In the genomic region with DNA sequence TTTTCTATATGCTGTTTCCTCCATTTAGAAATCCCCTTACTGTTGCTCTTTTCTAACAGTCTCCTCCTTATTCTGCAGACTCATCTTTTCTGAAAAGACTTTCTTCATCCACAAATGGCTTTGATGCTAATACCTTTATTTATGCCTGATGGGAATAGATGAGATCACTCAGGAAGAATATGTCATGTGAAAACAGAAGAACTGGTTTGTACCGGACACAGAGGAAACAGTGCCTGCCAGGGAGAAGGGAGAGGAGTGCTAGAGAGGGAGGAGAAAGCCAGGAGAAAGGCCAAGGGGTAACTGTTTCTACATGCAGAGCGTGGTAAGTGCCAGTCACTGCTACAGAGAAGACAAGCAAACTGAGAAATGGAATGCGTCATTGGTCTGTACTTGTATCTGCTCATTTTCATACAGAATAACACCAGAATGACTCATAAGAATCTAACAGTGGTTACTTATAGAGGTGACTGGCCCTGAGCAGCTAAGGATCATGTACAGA, we compare ENCODE assay signal across 1 cellular context.
TF ChIP-seq lines count a peak whose summit lies in the region.

No MANE protein-coding gene starts in this region.

TF ChIP-seq in HEK293, 187 proteins besides CTCF, POLR2A, EP300 and RAD21 (continued from another document):
- TF ChIP-seq, protein P1, sequence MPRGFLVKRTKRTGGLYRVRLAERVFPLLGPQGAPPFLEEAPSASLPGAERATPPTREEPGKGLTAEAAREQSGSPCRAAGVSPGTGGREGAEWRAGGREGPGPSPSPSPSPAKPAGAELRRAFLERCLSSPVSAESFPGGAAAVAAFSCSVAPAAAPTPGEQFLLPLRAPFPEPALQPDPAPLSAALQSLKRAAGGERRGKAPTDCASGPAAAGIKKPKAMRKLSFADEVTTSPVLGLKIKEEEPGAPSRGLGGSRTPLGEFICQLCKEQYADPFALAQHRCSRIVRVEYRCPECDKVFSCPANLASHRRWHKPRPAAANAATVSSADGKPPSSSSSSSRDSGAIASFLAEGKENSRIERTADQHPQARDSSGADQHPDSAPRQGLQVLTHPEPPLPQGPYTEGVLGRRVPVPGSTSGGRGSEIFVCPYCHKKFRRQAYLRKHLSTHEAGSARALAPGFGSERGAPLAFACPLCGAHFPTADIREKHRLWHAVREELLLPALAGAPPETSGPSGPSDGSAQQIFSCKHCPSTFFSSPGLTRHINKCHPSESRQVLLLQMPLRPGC (tag by site-specific recombination; IDR thresholded peaks at IDR 0.05) = peak; percentile 87
- TF ChIP-seq ZBTB20 (tag by site-specific recombination; IDR thresholded peaks at IDR 0.05) (no peak), ZNF324 (tag by site-specific recombination; IDR thresholded peaks at IDR 0.05) (0 out of 2 replicates have a peak, but pooled peaks have one; percentile 37), ZNF560 (tag by site-specific recombination; IDR thresholded peaks at IDR 0.05; ENCODE audit: borderline replicate concordance) (no peak), ZNF629 (tag by site-specific recombination; IDR thresholded peaks at IDR 0.05) (peak; percentile 94), ZNF394 (tag by site-specific recombination; IDR thresholded peaks at IDR 0.05; ENCODE audit: borderline replicate concordance) (peak; percentile 61; the same call in 1 of the 2 replicates), ZBTB21 (tag by site-specific recombination; IDR thresholded peaks at IDR 0.05) (peak; percentile 74), SP2 (tag by site-specific recombination; IDR thresholded peaks at IDR 0.05) (peak; percentile 46), ZNF660 (tag by site-specific recombination; IDR thresholded peaks at IDR 0.05) (peak; percentile 75; the same call in 1 of the 2 replicates), ZBTB17 (tag by site-specific recombination; IDR thresholded peaks at IDR 0.05) (0 out of 2 replicates have a peak, but pooled peaks have one; percentile 54), ZNF146 (tag by site-specific recombination; IDR thresholded peaks at IDR 0.05) (0 out of 2 replicates have a peak, but pooled peaks have one; percentile 73), SCRT2 (tag by site-specific recombination; IDR thresholded peaks at IDR 0.05) (peak; percentile 33), ZXDB (tag by site-specific recombination; IDR thresholded peaks at IDR 0.05) (peak; percentile 64; the same call in 1 of the 2 replicates), SP7 (tag by site-specific recombination; IDR thresholded peaks at IDR 0.05) (peak; percentile 89), ZFP69B (tag by site-specific recombination; IDR thresholded peaks at IDR 0.05) (0 out of 2 replicates have a peak, but pooled peaks have one; percentile 13), ZNF19 (tag by site-specific recombination; IDR thresholded peaks at IDR 0.05; ENCODE audit: low read depth) (no peak), ZNF843 (tag by site-specific recombination; IDR thresholded peaks at IDR 0.05) (0 out of 2 replicates have a peak, but pooled peaks have one; percentile 41), WT1 (tag by site-specific recombination; IDR thresholded peaks at IDR 0.05) (peak; percentile 87), ZNF48 (tag by site-specific recombination; IDR thresholded peaks at IDR 0.05) (no peak), IKZF3 (tag by site-specific recombination; IDR thresholded peaks at IDR 0.05) (0 out of 2 replicates have a peak, but pooled peaks have one; percentile 34), ZNF184 (tag by site-specific recombination; IDR thresholded peaks at IDR 0.05) (0 out of 2 replicates have a peak, but pooled peaks have one; percentile 33), ZFP37 (tag by site-specific recombination; IDR thresholded peaks at IDR 0.05) (peak; percentile 64; the same call in 1 of the 2 replicates), TRIM28 (IDR thresholded peaks at IDR 0.05; ENCODE audit: borderline replicate concordance, low read length) (peak; percentile 29; the same call in 1 of the 2 replicates), ZNF416 (tag by site-specific recombination; IDR thresholded peaks at IDR 0.05) (no peak)
- TF ChIP-seq, protein P2, sequence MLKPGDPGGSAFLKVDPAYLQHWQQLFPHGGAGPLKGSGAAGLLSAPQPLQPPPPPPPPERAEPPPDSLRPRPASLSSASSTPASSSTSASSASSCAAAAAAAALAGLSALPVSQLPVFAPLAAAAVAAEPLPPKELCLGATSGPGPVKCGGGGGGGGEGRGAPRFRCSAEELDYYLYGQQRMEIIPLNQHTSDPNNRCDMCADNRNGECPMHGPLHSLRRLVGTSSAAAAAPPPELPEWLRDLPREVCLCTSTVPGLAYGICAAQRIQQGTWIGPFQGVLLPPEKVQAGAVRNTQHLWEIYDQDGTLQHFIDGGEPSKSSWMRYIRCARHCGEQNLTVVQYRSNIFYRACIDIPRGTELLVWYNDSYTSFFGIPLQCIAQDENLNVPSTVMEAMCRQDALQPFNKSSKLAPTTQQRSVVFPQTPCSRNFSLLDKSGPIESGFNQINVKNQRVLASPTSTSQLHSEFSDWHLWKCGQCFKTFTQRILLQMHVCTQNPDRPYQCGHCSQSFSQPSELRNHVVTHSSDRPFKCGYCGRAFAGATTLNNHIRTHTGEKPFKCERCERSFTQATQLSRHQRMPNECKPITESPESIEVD (tag by site-specific recombination; IDR thresholded peaks at IDR 0.05) = no peak
- TF ChIP-seq, protein P3, sequence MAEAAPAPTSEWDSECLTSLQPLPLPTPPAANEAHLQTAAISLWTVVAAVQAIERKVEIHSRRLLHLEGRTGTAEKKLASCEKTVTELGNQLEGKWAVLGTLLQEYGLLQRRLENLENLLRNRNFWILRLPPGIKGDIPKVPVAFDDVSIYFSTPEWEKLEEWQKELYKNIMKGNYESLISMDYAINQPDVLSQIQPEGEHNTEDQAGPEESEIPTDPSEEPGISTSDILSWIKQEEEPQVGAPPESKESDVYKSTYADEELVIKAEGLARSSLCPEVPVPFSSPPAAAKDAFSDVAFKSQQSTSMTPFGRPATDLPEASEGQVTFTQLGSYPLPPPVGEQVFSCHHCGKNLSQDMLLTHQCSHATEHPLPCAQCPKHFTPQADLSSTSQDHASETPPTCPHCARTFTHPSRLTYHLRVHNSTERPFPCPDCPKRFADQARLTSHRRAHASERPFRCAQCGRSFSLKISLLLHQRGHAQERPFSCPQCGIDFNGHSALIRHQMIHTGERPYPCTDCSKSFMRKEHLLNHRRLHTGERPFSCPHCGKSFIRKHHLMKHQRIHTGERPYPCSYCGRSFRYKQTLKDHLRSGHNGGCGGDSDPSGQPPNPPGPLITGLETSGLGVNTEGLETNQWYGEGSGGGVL (tag by site-specific recombination; IDR thresholded peaks at IDR 0.05) = peak; percentile 84
- TF ChIP-seq, protein P4, sequence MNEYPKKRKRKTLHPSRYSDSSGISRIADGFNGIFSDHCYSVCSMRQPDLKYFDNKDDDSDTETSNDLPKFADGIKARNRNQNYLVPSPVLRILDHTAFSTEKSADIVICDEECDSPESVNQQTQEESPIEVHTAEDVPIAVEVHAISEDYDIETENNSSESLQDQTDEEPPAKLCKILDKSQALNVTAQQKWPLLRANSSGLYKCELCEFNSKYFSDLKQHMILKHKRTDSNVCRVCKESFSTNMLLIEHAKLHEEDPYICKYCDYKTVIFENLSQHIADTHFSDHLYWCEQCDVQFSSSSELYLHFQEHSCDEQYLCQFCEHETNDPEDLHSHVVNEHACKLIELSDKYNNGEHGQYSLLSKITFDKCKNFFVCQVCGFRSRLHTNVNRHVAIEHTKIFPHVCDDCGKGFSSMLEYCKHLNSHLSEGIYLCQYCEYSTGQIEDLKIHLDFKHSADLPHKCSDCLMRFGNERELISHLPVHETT (tag by site-specific recombination; IDR thresholded peaks at IDR 0.05) = peak; percentile 37; the same call in 1 of the 2 replicates
- TF ChIP-seq, protein P5, sequence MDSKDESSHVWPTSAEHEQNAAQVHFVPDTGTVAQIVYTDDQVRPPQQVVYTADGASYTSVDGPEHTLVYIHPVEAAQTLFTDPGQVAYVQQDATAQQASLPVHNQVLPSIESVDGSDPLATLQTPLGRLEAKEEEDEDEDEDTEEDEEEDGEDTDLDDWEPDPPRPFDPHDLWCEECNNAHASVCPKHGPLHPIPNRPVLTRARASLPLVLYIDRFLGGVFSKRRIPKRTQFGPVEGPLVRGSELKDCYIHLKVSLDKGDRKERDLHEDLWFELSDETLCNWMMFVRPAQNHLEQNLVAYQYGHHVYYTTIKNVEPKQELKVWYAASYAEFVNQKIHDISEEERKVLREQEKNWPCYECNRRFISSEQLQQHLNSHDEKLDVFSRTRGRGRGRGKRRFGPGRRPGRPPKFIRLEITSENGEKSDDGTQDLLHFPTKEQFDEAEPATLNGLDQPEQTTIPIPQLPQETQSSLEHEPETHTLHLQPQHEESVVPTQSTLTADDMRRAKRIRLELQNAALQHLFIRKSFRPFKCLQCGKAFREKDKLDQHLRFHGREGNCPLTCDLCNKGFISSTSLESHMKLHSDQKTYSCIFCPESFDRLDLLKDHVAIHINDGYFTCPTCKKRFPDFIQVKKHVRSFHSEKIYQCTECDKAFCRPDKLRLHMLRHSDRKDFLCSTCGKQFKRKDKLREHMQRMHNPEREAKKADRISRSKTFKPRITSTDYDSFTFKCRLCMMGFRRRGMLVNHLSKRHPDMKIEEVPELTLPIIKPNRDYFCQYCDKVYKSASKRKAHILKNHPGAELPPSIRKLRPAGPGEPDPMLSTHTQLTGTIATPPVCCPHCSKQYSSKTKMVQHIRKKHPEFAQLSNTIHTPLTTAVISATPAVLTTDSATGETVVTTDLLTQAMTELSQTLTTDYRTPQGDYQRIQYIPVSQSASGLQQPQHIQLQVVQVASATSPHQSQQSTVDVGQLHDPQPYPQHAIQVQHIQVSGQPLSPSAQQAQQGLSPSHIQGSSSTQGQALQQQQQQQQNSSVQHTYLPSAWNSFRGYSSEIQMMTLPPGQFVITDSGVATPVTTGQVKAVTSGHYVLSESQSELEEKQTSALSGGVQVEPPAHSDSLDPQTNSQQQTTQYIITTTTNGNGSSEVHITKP (tag by site-specific recombination; IDR thresholded peaks at IDR 0.05) = peak; percentile 71
- TF ChIP-seq, protein P6, sequence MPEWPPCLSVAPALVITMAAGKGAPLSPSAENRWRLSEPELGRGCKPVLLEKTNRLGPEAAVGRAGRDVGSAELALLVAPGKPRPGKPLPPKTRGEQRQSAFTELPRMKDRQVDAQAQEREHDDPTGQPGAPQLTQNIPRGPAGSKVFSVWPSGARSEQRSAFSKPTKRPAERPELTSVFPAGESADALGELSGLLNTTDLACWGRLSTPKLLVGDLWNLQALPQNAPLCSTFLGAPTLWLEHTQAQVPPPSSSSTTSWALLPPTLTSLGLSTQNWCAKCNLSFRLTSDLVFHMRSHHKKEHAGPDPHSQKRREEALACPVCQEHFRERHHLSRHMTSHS (tag by site-specific recombination; IDR thresholded peaks at IDR 0.05) = no peak
- TF ChIP-seq, protein P7, sequence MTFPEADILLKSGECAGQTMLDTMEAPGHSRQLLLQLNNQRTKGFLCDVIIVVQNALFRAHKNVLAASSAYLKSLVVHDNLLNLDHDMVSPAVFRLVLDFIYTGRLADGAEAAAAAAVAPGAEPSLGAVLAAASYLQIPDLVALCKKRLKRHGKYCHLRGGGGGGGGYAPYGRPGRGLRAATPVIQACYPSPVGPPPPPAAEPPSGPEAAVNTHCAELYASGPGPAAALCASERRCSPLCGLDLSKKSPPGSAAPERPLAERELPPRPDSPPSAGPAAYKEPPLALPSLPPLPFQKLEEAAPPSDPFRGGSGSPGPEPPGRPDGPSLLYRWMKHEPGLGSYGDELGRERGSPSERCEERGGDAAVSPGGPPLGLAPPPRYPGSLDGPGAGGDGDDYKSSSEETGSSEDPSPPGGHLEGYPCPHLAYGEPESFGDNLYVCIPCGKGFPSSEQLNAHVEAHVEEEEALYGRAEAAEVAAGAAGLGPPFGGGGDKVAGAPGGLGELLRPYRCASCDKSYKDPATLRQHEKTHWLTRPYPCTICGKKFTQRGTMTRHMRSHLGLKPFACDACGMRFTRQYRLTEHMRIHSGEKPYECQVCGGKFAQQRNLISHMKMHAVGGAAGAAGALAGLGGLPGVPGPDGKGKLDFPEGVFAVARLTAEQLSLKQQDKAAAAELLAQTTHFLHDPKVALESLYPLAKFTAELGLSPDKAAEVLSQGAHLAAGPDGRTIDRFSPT (tag by site-specific recombination; IDR thresholded peaks at IDR 0.05) = peak; percentile 55; the same call in 1 of the 2 replicates
- TF ChIP-seq, protein P8, sequence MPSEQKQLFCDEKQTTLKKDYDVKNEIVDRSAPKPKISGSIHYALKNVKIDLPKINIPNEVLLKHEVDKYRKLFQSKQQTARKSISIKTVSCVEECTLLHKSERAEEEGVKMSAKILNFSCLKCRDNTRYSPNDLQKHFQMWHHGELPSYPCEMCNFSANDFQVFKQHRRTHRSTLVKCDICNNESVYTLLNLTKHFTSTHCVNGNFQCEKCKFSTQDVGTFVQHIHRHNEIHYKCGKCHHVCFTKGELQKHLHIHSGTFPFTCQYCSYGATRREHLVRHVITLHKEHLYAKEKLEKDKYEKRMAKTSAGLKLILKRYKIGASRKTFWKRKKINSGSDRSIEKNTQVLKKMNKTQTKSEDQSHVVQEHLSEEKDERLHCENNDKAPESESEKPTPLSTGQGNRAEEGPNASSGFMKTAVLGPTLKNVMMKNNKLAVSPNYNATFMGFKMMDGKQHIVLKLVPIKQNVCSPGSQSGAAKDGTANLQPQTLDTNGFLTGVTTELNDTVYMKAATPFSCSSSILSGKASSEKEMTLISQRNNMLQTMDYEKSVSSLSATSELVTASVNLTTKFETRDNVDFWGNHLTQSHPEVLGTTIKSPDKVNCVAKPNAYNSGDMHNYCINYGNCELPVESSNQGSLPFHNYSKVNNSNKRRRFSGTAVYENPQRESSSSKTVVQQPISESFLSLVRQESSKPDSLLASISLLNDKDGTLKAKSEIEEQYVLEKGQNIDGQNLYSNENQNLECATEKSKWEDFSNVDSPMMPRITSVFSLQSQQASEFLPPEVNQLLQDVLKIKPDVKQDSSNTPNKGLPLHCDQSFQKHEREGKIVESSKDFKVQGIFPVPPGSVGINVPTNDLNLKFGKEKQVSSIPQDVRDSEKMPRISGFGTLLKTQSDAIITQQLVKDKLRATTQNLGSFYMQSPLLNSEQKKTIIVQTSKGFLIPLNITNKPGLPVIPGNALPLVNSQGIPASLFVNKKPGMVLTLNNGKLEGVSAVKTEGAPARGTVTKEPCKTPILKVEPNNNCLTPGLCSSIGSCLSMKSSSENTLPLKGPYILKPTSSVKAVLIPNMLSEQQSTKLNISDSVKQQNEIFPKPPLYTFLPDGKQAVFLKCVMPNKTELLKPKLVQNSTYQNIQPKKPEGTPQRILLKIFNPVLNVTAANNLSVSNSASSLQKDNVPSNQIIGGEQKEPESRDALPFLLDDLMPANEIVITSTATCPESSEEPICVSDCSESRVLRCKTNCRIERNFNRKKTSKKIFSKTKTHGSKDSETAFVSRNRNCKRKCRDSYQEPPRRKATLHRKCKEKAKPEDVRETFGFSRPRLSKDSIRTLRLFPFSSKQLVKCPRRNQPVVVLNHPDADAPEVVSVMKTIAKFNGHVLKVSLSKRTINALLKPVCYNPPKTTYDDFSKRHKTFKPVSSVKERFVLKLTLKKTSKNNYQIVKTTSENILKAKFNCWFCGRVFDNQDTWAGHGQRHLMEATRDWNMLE (tag by site-specific recombination; conservative IDR thresholded peaks at IDR 0.05; ENCODE audit: low read depth) = 0 out of 2 replicates have a peak, but pooled peaks have one; percentile 25
